Comparison of ENCODE assay signal across 8 cellular contexts in the genomic region with DNA sequence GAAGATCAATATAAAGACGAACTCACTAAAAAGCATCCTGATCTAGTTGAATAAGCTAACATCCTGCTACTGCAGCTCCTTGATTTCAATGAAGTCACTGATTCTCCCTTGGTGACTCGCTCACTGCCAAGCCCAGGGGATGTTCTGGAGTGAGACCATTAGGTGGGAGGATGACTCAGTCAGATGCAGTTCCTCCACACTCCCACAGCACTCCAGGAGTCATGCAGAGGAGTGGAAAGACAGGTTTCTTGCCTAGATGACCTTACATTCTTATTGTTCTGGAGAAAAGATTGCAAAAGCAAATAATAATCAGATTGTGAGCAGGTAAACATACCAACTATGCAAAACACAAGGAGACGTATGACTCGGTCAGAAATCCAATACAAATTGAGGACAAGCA. TPM values are rescaled to one million over a fixed set of nuclear protein-coding genes. Genes with fewer than 3 reads are reported as not detected.
A peak's percentile ranks its signal among the peaks of the same experiment; 100 is the strongest.
DNase-seq lines count a peak whose midpoint lies in the region; ATAC-seq and TF ChIP-seq lines count a peak whose summit lies in the region.

No MANE protein-coding gene starts in this region.

- H3K36me3 Mint-ChIP-seq in activated naive CD4-positive, alpha-beta T cell treated with anti-CD3 and anti-CD28 coated beads, Interleukin-2, amount 50 U/mL, for 24 hours = peaks cover 19% of the 10 kb centered on the region

- no peak overlapping the region for H3K4me2 ChIP-seq in GM23248 (ENCODE audit: unreplicated experiment)

- H3K27ac Mint-ChIP-seq in activated naive CD4-positive, alpha-beta T cell treated with anti-CD3 and anti-CD28 coated beads, Interleukin-2, amount 50 U/mL, for 24 hours = peak overlapping the region; percentile 19

- intact Hi-C loops in left colon (cut with DNase I, micrococcal nuclease) = no loop called here

- H3K4me1 ChIP-seq in GM23248 (ENCODE audit: insufficient read depth) = peaks cover 16% of the 10 kb centered on the region

- no peak for TF ChIP-seq CTCF in GM13976 (IDR thresholded peaks at IDR 0.05; ENCODE audit: borderline replicate concordance, control extremely low read depth, extremely low read depth, insufficient read depth, missing control alignments)

- no peaks in the 10 kb centered on the region for H3K9me3 ChIP-seq in GM23248 (ENCODE audit: low read depth)

- H3K4me3 ChIP-seq in GM23248 = no peak overlapping the region

- H3K79me2 ChIP-seq in GM23248 (ENCODE audit: insufficient read depth) = no peaks in the 10 kb centered on the region

- H3K27me3 ChIP-seq in GM23248 (replicated peaks; ENCODE audit: insufficient read depth) = no peaks in the 10 kb centered on the region

- peaks cover 18% of the 10 kb centered on the region for H3F3A ChIP-seq in GM23248 (ENCODE audit: insufficient read depth)

- in situ Hi-C loops in GM23248 (cut with MboI) = no loop called here
- in situ Hi-C loops in GM13976 (cut with MboI; ENCODE audit: low sequenced_read_pairs, unreplicated experiment) = no loop called here

- no peak overlapping the region for H3K9ac ChIP-seq in GM23248

- H3K9me3 Mint-ChIP-seq in activated naive CD4-positive, alpha-beta T cell treated with anti-CD3 and anti-CD28 coated beads, Interleukin-2, amount 50 U/mL, for 24 hours = peaks cover 4% of the 10 kb centered on the region

- WGBS in GM23248 (ENCODE audit: low coverage in 1 of 2, low lambda C conversion rate in 2 of 2, missing lambda C conversion rate in 2 of 2), 2 experiments = 46 to 48% methylated on average over 4 of the region's 4 CpGs

- H3K4me3 Mint-ChIP-seq in activated naive CD4-positive, alpha-beta T cell treated with anti-CD3 and anti-CD28 coated beads, Interleukin-2, amount 50 U/mL, for 24 hours = peak overlapping the region; percentile 5

- H2AFZ ChIP-seq in GM23248 = no peak overlapping the region

- H3K27me3 Mint-ChIP-seq in activated naive CD4-positive, alpha-beta T cell treated with anti-CD3 and anti-CD28 coated beads, Interleukin-2, amount 50 U/mL, for 24 hours = no peaks in the 10 kb centered on the region

- H3K4me1 Mint-ChIP-seq in activated naive CD4-positive, alpha-beta T cell treated with anti-CD3 and anti-CD28 coated beads, Interleukin-2, amount 50 U/mL, for 24 hours = peaks cover 94% of the 10 kb centered on the region

- peak; percentile 76 for ATAC-seq in left colon
- ATAC-seq in GM19455 (IDR thresholded peaks at IDR 0.05; ENCODE audit: unreplicated experiment) = no peak

- no peaks in the 10 kb centered on the region for H4K20me1 ChIP-seq in GM23248 (ENCODE audit: insufficient read depth)

- no peaks in the 10 kb centered on the region for H3K36me3 ChIP-seq in GM23248 (ENCODE audit: low read depth)

- no peak overlapping the region for H3K27ac ChIP-seq in GM23248

- H3K9me2 ChIP-seq in GM23248 (ENCODE audit: insufficient read depth) = 0 out of 2 replicates have a peak, but pooled peaks cover under 1% of the 10 kb centered on the region

- DNase-seq in 8988T (peak; percentile 32), GM23248 (peak; percentile 93), left colon (no peak), D341Med (ENCODE audit: low spot score) (no peak), GM13976 (ENCODE audit: low spot score) (no peak), NCI-H82 (lab: John Stamatoyannopoulos, UW) (no peak)

RNA-seq across cellular contexts. Expression of a gene that starts 15.3 kb away (rescaled TPM):
- 1.4 and 2.8 TPM in 2 replicates for total RNA-seq in GM23248 (2014; rRNA removed; shearing (Covaris generic))
- polyA plus RNA-seq in GM23248 (2016; fragmentation: Nextera tagmentation; extraction: Ambion mirVana) = 1.7 and 1.8 TPM in 2 replicates
- total RNA-seq in left colon = 1 to 10 TPM in 1 of 2 donors, under 1 TPM in 1; 0.79 to 3.1 TPM

Comparison
In these comparisons a context has a peak if more than half of its experiments do, and no peak if none do; other contexts are left out.
1. DNase-seq: peak in 8988T (single experiment) and GM23248 (single experiment); none in left colon (0 of 2), D341Med (single experiment), GM13976 (single experiment) and NCI-H82 (single experiment).